In the genomic region with DNA sequence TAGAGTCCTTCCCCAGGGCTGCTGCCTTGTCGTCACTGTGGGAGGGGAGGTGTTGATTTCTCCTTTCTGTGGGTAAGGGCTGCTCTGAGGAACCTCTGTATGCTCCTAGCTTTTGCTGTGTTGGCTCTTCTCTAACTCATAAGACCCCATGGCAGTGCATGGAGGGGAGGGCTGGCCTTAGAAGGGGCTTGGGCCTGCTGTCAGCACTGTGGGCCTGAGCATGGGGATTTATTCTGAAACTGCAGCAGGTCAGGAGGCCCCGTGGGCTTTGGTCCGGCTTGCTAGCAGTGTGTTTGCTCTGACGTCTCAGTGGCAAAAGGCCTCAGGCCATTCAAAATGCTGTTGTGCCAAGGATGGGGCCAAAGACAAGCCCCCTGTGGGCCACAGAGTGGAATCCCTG, we compare ENCODE assay signal across 29 cellular contexts. TPM values are rescaled to one million over a fixed set of nuclear protein-coding genes. Genes with fewer than 3 reads are reported as not detected.
"Had no signal": no experiment of that assay in that cellular context is flagged by ENCODE, and none has a peak within 500 bp of the region (broad histone marks: within the 10 kb centered on the region; RNA-seq: fewer than 3 reads in every experiment).

No MANE protein-coding gene starts in this region.

- H3K4me1 Mint-ChIP-seq: T-helper 17 cell had no signal

- H3K4me3 Mint-ChIP-seq: activated T-helper 1 cell treated with anti-CD3 and anti-CD28 coated beads, Interleukin-12 subunit alpha, Interleukin-12 subunit beta, Interleukin-2, Interleukin-4 antibody, amounts not matched to agents 30 ng/mL and 10 ng/mL and 1 ng/mL, durations not matched to agents 14 hours and 24 hours and 36 hours; dendritic cell treated with granulocyte-macrophage colony-stimulating factor and Interleukin-4, amounts not matched to agents 40 ng/mL and 50 ng/mL, for 4 days; nephron progenitor cell; T-helper 17 cell had no signal

- DNase-seq: activated CD4-positive, alpha-beta T cell treated with anti-CD3 and anti-CD28 coated beads for 48 hours; activated CD4-positive, alpha-beta T cell treated with anti-CD3 and anti-CD28 coated beads, Interleukin-2, amount 50 U/mL, for 48 hours; activated CD8-positive, alpha-beta memory T cell treated with anti-CD3 and anti-CD28 coated beads for 24 hours; activated gamma-delta T cell treated with Interleukin-2 at 50 U/mL for 16 hours; activated naive CD4-positive, alpha-beta T cell treated with anti-CD3 and anti-CD28 coated beads, Interleukin-2, amount 50 U/mL, for 16 hours; central memory CD4-positive, alpha-beta T cell; esophagus squamous epithelium; foreskin melanocyte; heart right ventricle; left ventricle myocardium inferior; mesendoderm; nephron progenitor cell; psoas muscle; stimulated activated CD4-positive, alpha-beta T cell treated with anti-CD3 and anti-CD28 coated beads, Interleukin-4, amount 100 ng/mL, for 1 hour; stimulated activated naive CD8-positive, alpha-beta T cell treated with anti-CD3 and anti-CD28 coated beads, Interleukin-15, Interleukin-2, amounts not matched to agents 100 U/mL and 50 U/mL, for 24 hours; T-helper 17 cell; T1000; upper lobe of left lung; WERI-Rb-1 had no signal

- H3K27me3 ChIP-seq: breast epithelium, pancreas, upper lobe of left lung had no signal

- H3K27ac Mint-ChIP-seq: activated T-helper 1 cell treated with anti-CD3 and anti-CD28 coated beads, Interleukin-12 subunit alpha, Interleukin-12 subunit beta, Interleukin-2, Interleukin-4 antibody, amounts not matched to agents 30 ng/mL and 10 ng/mL and 1 ng/mL, durations not matched to agents 14 hours and 24 hours and 36 hours; dendritic cell treated with granulocyte-macrophage colony-stimulating factor and Interleukin-4, amounts not matched to agents 40 ng/mL and 50 ng/mL, for 4 days; nephron progenitor cell; T-helper 17 cell had no signal

- H3K9me3 Mint-ChIP-seq: activated T-helper 1 cell treated with anti-CD3 and anti-CD28 coated beads, Interleukin-12 subunit alpha, Interleukin-12 subunit beta, Interleukin-2, Interleukin-4 antibody, amounts not matched to agents 30 ng/mL and 10 ng/mL and 1 ng/mL, durations not matched to agents 14 hours and 24 hours and 36 hours; dendritic cell treated with granulocyte-macrophage colony-stimulating factor and Interleukin-4, amounts not matched to agents 40 ng/mL and 50 ng/mL, for 4 days; nephron progenitor cell had no signal

- H3K4me3 ChIP-seq: breast epithelium, esophagus squamous epithelium, heart right ventricle, left ventricle myocardium inferior, lung, mucosa of descending colon, pancreas, psoas muscle, upper lobe of left lung had no signal

- H3K36me3 ChIP-seq: breast epithelium, esophagus squamous epithelium, heart right ventricle, left ventricle myocardium inferior, neutrophil, pancreas, upper lobe of left lung, WERI-Rb-1 had no signal

- ATAC-seq: activated CD4-positive, CD25-positive, alpha-beta regulatory T cell treated with anti-CD3 and anti-CD28 coated beads, Interleukin-2, amount 50 U/mL, for 24 hours; heart right ventricle; mucosa of descending colon; pancreas; psoas muscle; stimulated activated naive CD8-positive, alpha-beta T cell treated with anti-CD3 and anti-CD28 coated beads, Interleukin-15, Interleukin-2, amounts not matched to agents 100 U/mL and 50 U/mL, for 24 hours; T-helper 17 cell had no signal

- H3K9me3 ChIP-seq: breast epithelium, esophagus squamous epithelium, heart right ventricle, left ventricle myocardium inferior, mucosa of descending colon, neutrophil, pancreas, psoas muscle, upper lobe of left lung had no signal

- H3K27ac ChIP-seq: breast epithelium, epithelial cell of prostate, esophagus squamous epithelium, neutrophil, pancreas, psoas muscle, upper lobe of left lung, WERI-Rb-1 had no signal

RNA-seq across cellular contexts. Expression of gene FGF18, which starts 6.8 kb away (rescaled TPM):
- total RNA-seq: glomerular endothelial cell had no signal
